Comparison of ENCODE assay signal across 19 cellular contexts in the genomic region with DNA sequence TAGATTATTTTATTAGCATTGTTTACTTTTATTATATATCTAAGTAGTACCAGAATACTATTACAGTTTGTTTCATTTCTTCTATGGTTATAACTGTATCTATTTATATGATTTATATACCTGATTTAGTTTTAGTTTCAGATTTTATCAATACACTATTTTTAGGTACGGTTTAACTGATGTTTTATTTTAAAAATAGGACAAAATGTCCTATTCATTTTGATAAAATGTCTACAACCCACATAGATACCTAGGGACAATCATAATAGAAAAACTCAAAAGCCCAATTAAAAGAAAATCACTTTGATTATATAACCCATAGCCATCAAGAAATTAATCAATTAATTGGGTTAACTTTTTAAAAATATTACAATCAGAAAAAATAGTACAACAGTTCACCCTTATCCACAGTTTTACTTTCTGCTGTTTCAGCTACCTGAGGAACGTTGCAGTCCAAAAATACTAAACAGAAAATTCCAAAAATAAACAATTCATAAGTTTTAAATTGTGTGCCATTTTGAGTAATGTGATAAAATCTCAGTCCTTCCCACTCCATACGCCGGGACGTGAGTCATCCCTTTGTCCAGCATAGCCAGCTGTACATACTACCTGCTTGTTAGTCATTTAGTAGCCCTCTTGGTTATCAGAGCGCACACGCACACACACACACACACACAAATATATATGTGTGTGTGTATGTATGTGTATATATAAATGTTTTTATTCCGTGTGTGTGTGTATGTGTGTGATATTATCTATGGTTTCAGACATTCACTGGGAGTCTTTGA. TPM values are rescaled to one million over a fixed set of nuclear protein-coding genes. Genes with fewer than 3 reads are reported as not detected.
DNase-seq lines count a peak whose midpoint lies in the region; ATAC-seq lines count a peak whose summit lies in the region.
"Had no signal": no experiment of that assay in that cellular context is flagged by ENCODE, and none has a peak within 500 bp of the region (broad histone marks: within the 10 kb centered on the region; RNA-seq: fewer than 3 reads in every experiment).

No MANE protein-coding gene starts in this region.

- no peak overlapping the region for H3K27ac Mint-ChIP-seq in activated naive CD4-positive, alpha-beta T cell treated with anti-CD3 and anti-CD28 coated beads, Interleukin-2, amount 50 U/mL, for 72 hours

- ATAC-seq in HG03565 (IDR thresholded peaks at IDR 0.05; ENCODE audit: unreplicated experiment) (peak; percentile 28), GM19467 (IDR thresholded peaks at IDR 0.05; ENCODE audit: unreplicated experiment) (no peak)
- ATAC-seq in activated naive CD4-positive, alpha-beta T cell treated with anti-CD3 and anti-CD28 coated beads, Interleukin-2, amount 50 U/mL, for 72 hours: no peak
- ATAC-seq: sciatic nerve had no signal

- in situ Hi-C loops in ACHN (cut with HindIII; ENCODE audit: low pct_ligation_motif_present, low pct_unique_long_range_greater_than_20kb, low sequenced_read_pairs): no loop called here

- DNase-seq in DMS53 treated with DMSO at 0.1 percent for 48 hours (lab: John Stamatoyannopoulos, UW; ENCODE audit: unreplicated experiment) (peak; percentile 42), SW480 (ENCODE audit: low spot score) (peak; percentile 19), islet precursor cell (peak; percentile 56), ACHN (no peak), 8988T (no peak)
- DNase-seq in activated naive CD4-positive, alpha-beta T cell treated with anti-CD3 and anti-CD28 coated beads, Interleukin-2, amount 50 U/mL, for 72 hours (ENCODE audit: low spot score in 2 of 2): no peak
- DNase-seq: activated effector memory CD4-positive, alpha-beta T cell treated with anti-CD3 and anti-CD28 coated beads, Interleukin-2, amount 50 U/mL, for 16 hours; DMS153; HCEC 1CT; NCI-H1930; NCI-H524 treated with DMSO at 0.1 percent for 48 hours; stimulated activated CD4-positive, alpha-beta T cell treated with anti-CD3 and anti-CD28 coated beads, Interleukin-2, amount 100 ng/mL, for 48 hours; SW 1271; thyroid gland; WERI-Rb-1 had no signal

- H3K9me3 Mint-ChIP-seq in activated naive CD4-positive, alpha-beta T cell treated with anti-CD3 and anti-CD28 coated beads, Interleukin-2, amount 50 U/mL, for 72 hours: peaks cover 0 to 4% of the 10 kb centered on the region in 2 donors

- H3K36me3 Mint-ChIP-seq in activated naive CD4-positive, alpha-beta T cell treated with anti-CD3 and anti-CD28 coated beads, Interleukin-2, amount 50 U/mL, for 72 hours: peaks cover 0 to 11% of the 10 kb centered on the region in 2 donors

RNA-seq across cellular contexts. Expression of a gene that starts 5.0 kb away (rescaled TPM):
- under 1 TPM in 1 of 2 donors, not detected in 1; 0.23 TPM for total RNA-seq in activated naive CD4-positive, alpha-beta T cell treated with anti-CD3 and anti-CD28 coated beads, Interleukin-2, amount 50 U/mL, for 72 hours
- total RNA-seq: LHCN-M2 had no signal

Comparison
In these comparisons a context has a peak if more than half of its experiments do, and no peak if none do; other contexts are left out.
1. DNase-seq: peak in DMS53 treated with DMSO at 0.1 percent for 48 hours (single experiment), SW480 (single experiment) and islet precursor cell (single experiment); none in activated naive CD4-positive, alpha-beta T cell treated with anti-CD3 and anti-CD28 coated beads, Interleukin-2, amount 50 U/mL, for 72 hours (0 of 2), ACHN (single experiment) and 8988T (single experiment).